Comparison of ENCODE assay signal across 8 cellular contexts in the genomic region with DNA sequence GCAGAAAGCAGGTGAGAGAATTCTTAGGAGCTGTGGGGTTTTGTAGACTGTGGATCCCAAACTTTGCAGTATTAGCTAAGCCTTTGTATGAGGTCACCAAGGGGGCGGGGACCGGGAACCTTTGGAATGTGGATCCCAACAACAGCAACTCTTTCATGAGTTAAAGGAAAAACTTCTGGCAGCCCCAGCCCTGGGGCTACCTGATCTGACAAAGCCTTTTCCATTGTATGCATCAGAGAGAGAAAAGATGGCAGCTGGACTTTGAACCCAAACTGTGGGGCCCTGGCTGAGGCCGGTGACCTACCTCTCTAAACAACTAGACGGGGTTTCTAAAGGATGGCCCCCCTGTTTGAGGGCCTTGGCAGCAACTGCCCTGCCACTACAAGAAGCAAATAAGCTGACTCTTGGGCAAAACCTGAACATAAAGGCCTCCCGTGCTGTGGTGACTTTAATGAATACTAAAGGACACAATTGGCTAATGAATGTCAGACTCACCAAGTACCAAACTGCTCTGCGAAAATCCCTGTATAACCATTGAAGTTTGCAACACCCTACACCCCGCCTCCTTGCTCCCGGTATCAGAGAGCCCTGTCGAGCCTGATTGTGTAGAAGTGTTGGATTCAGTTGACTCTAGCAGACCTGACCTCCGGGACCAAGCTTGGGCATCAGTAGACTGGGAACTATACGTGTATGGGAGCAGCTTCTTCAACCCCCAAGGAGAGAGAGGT.
DNase-seq lines count a peak whose midpoint lies in the region; ATAC-seq, FAIRE-seq and TF ChIP-seq lines count a peak whose summit lies in the region.
"Not testable (repeated sequence)": the region's sequence is repeated elsewhere in the genome, so short reads cannot be mapped to it uniquely, and the experiment has no call there.

No MANE protein-coding gene starts in this region.

- not testable (repeated sequence) for H3K4me1 ChIP-seq in Loucy (ENCODE audit: insufficient read depth, low read length, poor library complexity, severe bottlenecking); H1 (replicated peaks in 1 of 4; ENCODE audit: control insufficient read depth in 3 of 4, insufficient read depth in 4 of 4, low read length in 3 of 4)

- POLR2A ChIA-PET in H1 (lab: Charles Lee; ENCODE audit: partially characterized antibody) = not testable (repeated sequence)

- not testable (repeated sequence) for H3K23ac ChIP-seq in H1 (ENCODE audit: insufficient read length)

- H3K27ac ChIP-seq in H1 (ENCODE audit: low read depth, low read length) = not testable (repeated sequence)

- not testable (repeated sequence) for H3K18ac ChIP-seq in H1 (ENCODE audit: extremely low read depth, low read length)

- not testable (repeated sequence) for H3K27me3 ChIP-seq in Loucy (ENCODE audit: insufficient read depth, low read length, poor library complexity, severe bottlenecking); H1 (replicated peaks in 1 of 4; ENCODE audit: control insufficient read depth in 3 of 4, extremely low read depth in 1 of 4, insufficient read depth in 3 of 4, low read length in 3 of 4)

- not testable (repeated sequence) for H3K9me3 ChIP-seq in Loucy (ENCODE audit: insufficient read depth, low read depth, low read length); H1 (ENCODE audit: insufficient read depth in 2 of 2, low read depth in 1 of 2, low read length in 1 of 2)

- FAIRE-seq in H1 (lab: Jason Lieb, UNC) = not testable (repeated sequence)

- not testable (repeated sequence) for H4K20me1 ChIP-seq in Loucy (ENCODE audit: insufficient read depth, low read length, poor library complexity, severe bottlenecking); H1 (replicated peaks in 1 of 2; ENCODE audit: control insufficient read depth in 1 of 2, insufficient read depth in 2 of 2, low read length in 2 of 2)

- not testable (repeated sequence) for TF ChIP-seq CTCF in Loucy (conservative IDR thresholded peaks at IDR 0.05; ENCODE audit: low read length); H1 (IDR thresholded peaks at IDR 0.05; ENCODE audit: control extremely low read depth in 1 of 3, insufficient read depth in 1 of 3, low read depth in 1 of 3, low read length in 3 of 3); neural crest cell (conservative IDR thresholded peaks at IDR 0.05)

- not testable (repeated sequence) for H3K4ac ChIP-seq in H1 (replicated peaks; ENCODE audit: insufficient read length, low read depth, low read length)

- 94% methylated on average over 11 of the region's 11 CpGs; no CpG with 5 or more reads in 1 of the 2 experiments for WGBS in H1 (ENCODE audit: extremely low coverage in 1 of 2, insufficient coverage in 1 of 2, insufficient read length in 1 of 2, insufficient replicate concordance in 2 of 2, low coverage in 1 of 2, low lambda C conversion rate in 2 of 2, missing lambda C conversion rate in 1 of 2), 2 experiments

- not testable (repeated sequence) for H3K79me1 ChIP-seq in H1 (ENCODE audit: low read depth, low read length)

- not testable (repeated sequence) for H3K4me1 Mint-ChIP-seq in activated T-helper 1 cell treated with anti-CD3 and anti-CD28 coated beads, Interleukin-12 subunit alpha, Interleukin-12 subunit beta, Interleukin-2, Interleukin-4 antibody, amounts not matched to agents 30 ng/mL and 10 ng/mL and 1 ng/mL, durations not matched to agents 14 hours and 24 hours and 36 hours (ENCODE audit: low read depth)
- H3K4me1 Mint-ChIP-seq in neural crest cell = peaks cover 17% of the 10 kb centered on the region
- H3K4me1 Mint-ChIP-seq in stimulated activated naive CD8-positive, alpha-beta T cell treated with anti-CD3 and anti-CD28 coated beads, Interleukin-15, amount 100 ng/mL, for 72 hours = peaks cover 11% of the 10 kb centered on the region

- H2AK5ac ChIP-seq in H1 (ENCODE audit: low read depth, low read length) = not testable (repeated sequence)

- not testable (repeated sequence) for H2BK20ac ChIP-seq in H1 (ENCODE audit: low read length)

- TF ChIP-seq EP300 in H1 (IDR thresholded peaks at IDR 0.05; ENCODE audit: borderline replicate concordance in 1 of 2, low read depth in 2 of 2, low read length in 2 of 2) = not testable (repeated sequence)

- H3K9me3 Mint-ChIP-seq in activated T-helper 1 cell treated with anti-CD3 and anti-CD28 coated beads, Interleukin-12 subunit alpha, Interleukin-12 subunit beta, Interleukin-2, Interleukin-4 antibody, amounts not matched to agents 30 ng/mL and 10 ng/mL and 1 ng/mL, durations not matched to agents 14 hours and 24 hours and 36 hours; neural crest cell: not testable (repeated sequence)
- H3K9me3 Mint-ChIP-seq in stimulated activated naive CD8-positive, alpha-beta T cell treated with anti-CD3 and anti-CD28 coated beads, Interleukin-15, amount 100 ng/mL, for 72 hours = peaks cover 0 to 15% of the 10 kb centered on the region in 2 donors

- not testable (repeated sequence) for H2BK120ac ChIP-seq in H1 (replicated peaks; ENCODE audit: low read depth, low read length)

- not testable (repeated sequence) for ATAC-seq in stimulated activated naive CD8-positive, alpha-beta T cell treated with anti-CD3 and anti-CD28 coated beads, Interleukin-15, amount 100 ng/mL, for 72 hours

- H3K27me3 Mint-ChIP-seq in activated T-helper 1 cell treated with anti-CD3 and anti-CD28 coated beads, Interleukin-12 subunit alpha, Interleukin-12 subunit beta, Interleukin-2, Interleukin-4 antibody, amounts not matched to agents 30 ng/mL and 10 ng/mL and 1 ng/mL, durations not matched to agents 14 hours and 24 hours and 36 hours (ENCODE audit: insufficient read depth); neural crest cell (ENCODE audit: low read depth); stimulated activated naive CD8-positive, alpha-beta T cell treated with anti-CD3 and anti-CD28 coated beads, Interleukin-15, amount 100 ng/mL, for 72 hours: not testable (repeated sequence)

- not testable (repeated sequence) for H3K36me3 Mint-ChIP-seq in activated T-helper 1 cell treated with anti-CD3 and anti-CD28 coated beads, Interleukin-12 subunit alpha, Interleukin-12 subunit beta, Interleukin-2, Interleukin-4 antibody, amounts not matched to agents 30 ng/mL and 10 ng/mL and 1 ng/mL, durations not matched to agents 14 hours and 24 hours and 36 hours (ENCODE audit: low read depth); neural crest cell (ENCODE audit: low read depth)

- H2BK5ac ChIP-seq in H1 (ENCODE audit: low read depth, low read length) = not testable (repeated sequence)

- in situ Hi-C loops in SK-MEL-5 (cut with HindIII; ENCODE audit: low pct_unique_long_range_greater_than_20kb, low sequenced_read_pairs) = not testable (repeated sequence)

- not testable (repeated sequence) for H4K91ac ChIP-seq in H1 (replicated peaks; ENCODE audit: insufficient read length, low read length)

- H3K9ac ChIP-seq in Loucy (ENCODE audit: low read depth, low read length, poor library complexity, severe bottlenecking); H1 (replicated peaks in 1 of 4; ENCODE audit: extremely low read depth in 1 of 4, low read depth in 3 of 4, low read length in 3 of 4): not testable (repeated sequence)

- not testable (repeated sequence) for H3K4me3 Mint-ChIP-seq in activated T-helper 1 cell treated with anti-CD3 and anti-CD28 coated beads, Interleukin-12 subunit alpha, Interleukin-12 subunit beta, Interleukin-2, Interleukin-4 antibody, amounts not matched to agents 30 ng/mL and 10 ng/mL and 1 ng/mL, durations not matched to agents 14 hours and 24 hours and 36 hours; neural crest cell; stimulated activated naive CD8-positive, alpha-beta T cell treated with anti-CD3 and anti-CD28 coated beads, Interleukin-15, amount 100 ng/mL, for 72 hours

- not testable (repeated sequence) for H4K5ac ChIP-seq in H1 (ENCODE audit: insufficient read length, low read depth, low read length)

- H3K27ac Mint-ChIP-seq in activated T-helper 1 cell treated with anti-CD3 and anti-CD28 coated beads, Interleukin-12 subunit alpha, Interleukin-12 subunit beta, Interleukin-2, Interleukin-4 antibody, amounts not matched to agents 30 ng/mL and 10 ng/mL and 1 ng/mL, durations not matched to agents 14 hours and 24 hours and 36 hours = peak overlapping the region; percentile 55
- peak overlapping the region; percentile 35 for H3K27ac Mint-ChIP-seq in neural crest cell (ENCODE audit: unreplicated experiment)
- peak overlapping the region; percentile 13 to 67 for H3K27ac Mint-ChIP-seq in stimulated activated naive CD8-positive, alpha-beta T cell treated with anti-CD3 and anti-CD28 coated beads, Interleukin-15, amount 100 ng/mL, for 72 hours

- not testable (repeated sequence) for H3K4me2 ChIP-seq in Loucy (ENCODE audit: low read depth, low read length, poor library complexity, severe bottlenecking); H1 (ENCODE audit: insufficient read depth in 1 of 2, low read depth in 2 of 2, low read length in 2 of 2)

- not testable (repeated sequence) for H3F3A ChIP-seq in Loucy (ENCODE audit: low read depth)

- TF ChIP-seq POLR2A in H1 (IDR thresholded peaks at IDR 0.05; ENCODE audit: control extremely low read depth in 1 of 2, low read depth in 2 of 2, low read length in 2 of 2) = not testable (repeated sequence)

- not testable (repeated sequence) for TF ChIP-seq RAD21 in H1 (IDR thresholded peaks at IDR 0.05 in 1 of 2, conservative IDR thresholded peaks at IDR 0.05 in 1 of 2; ENCODE audit: low read depth in 2 of 2, low read length in 2 of 2)

- not testable (repeated sequence) for H2BK15ac ChIP-seq in H1 (ENCODE audit: low read length)

- intact Hi-C loops in activated T-helper 1 cell treated with anti-CD3 and anti-CD28 coated beads, Interleukin-12 subunit alpha, Interleukin-12 subunit beta, Interleukin-2, Interleukin-4 antibody, amounts not matched to agents 30 ng/mL and 10 ng/mL and 1 ng/mL, durations not matched to agents 14 hours and 24 hours and 36 hours (cut with micrococcal nuclease) = not testable (repeated sequence)

- H3K36me3 ChIP-seq in Loucy (ENCODE audit: insufficient read depth, low read length); H1 (ENCODE audit: control insufficient read depth in 2 of 4, insufficient read depth in 4 of 4, low read length in 3 of 4): not testable (repeated sequence)

- H3K79me2 ChIP-seq in Loucy (ENCODE audit: insufficient read depth, low read length); H1 (ENCODE audit: control insufficient read depth in 1 of 2, insufficient read depth in 2 of 2, low read length in 2 of 2): not testable (repeated sequence)

- not testable (repeated sequence) for H3K14ac ChIP-seq in H1 (ENCODE audit: insufficient read length)

- CTCF ChIA-PET in H1 (lab: Charles Lee; ENCODE audit: partially characterized antibody) = interaction anchor here (0.6 to 1.5 kb wide), 2 partner anchors 12 to 32 kb away, joined by 3 to 4 read pairs; no protein-coding TSS in a partner anchor

- not testable (repeated sequence) for H3K4me3 ChIP-seq in Loucy (ENCODE audit: low read length, poor library complexity, severe bottlenecking); H1 (ENCODE audit: extremely low read depth in 1 of 4, insufficient read depth in 2 of 4, low read depth in 3 of 4, low read length in 4 of 4)

- peak overlapping the region; percentile 63; the same call in 1 of the 2 replicates for H2AFZ ChIP-seq in Loucy (ENCODE audit: low read length)
- peak overlapping the region; percentile 96 for H2AFZ ChIP-seq in H1 (ENCODE audit: low read length)

- not testable (repeated sequence) for H4K8ac ChIP-seq in H1 (ENCODE audit: extremely low read depth, insufficient read depth, low read length)

- not testable (repeated sequence) for H3K23me2 ChIP-seq in H1 (ENCODE audit: low read depth, low read length)

- H2BK12ac ChIP-seq in H1 (ENCODE audit: low read depth, low read length) = not testable (repeated sequence)

- peak; percentile 60 for DNase-seq in ELF-1 (ENCODE audit: low read depth, low spot score)
- DNase-seq in SK-MEL-5 (ENCODE audit: low read depth, low spot score) = peak; percentile 16
- not testable (repeated sequence) for DNase-seq in activated T-helper 1 cell treated with anti-CD3 and anti-CD28 coated beads, Interleukin-12 subunit alpha, Interleukin-12 subunit beta, Interleukin-2, Interleukin-4 antibody, amounts not matched to agents 30 ng/mL and 10 ng/mL and 1 ng/mL, durations not matched to agents 14 hours and 24 hours and 36 hours (ENCODE audit: low spot score); H1 (ENCODE audit: low read depth in 1 of 2, low spot score in 2 of 2); stimulated activated naive CD8-positive, alpha-beta T cell treated with anti-CD3 and anti-CD28 coated beads, Interleukin-15, amount 100 ng/mL, for 72 hours
- peak; percentile 3 for DNase-seq in left kidney (ENCODE audit: low read depth, low spot score)
- DNase-seq in neural crest cell (ENCODE audit: low read depth, low spot score) = peak; percentile 12

- not testable (repeated sequence) for H3K9me2 ChIP-seq in Loucy (replicated peaks; ENCODE audit: low read depth, low read length)

- not testable (repeated sequence) for H3K56ac ChIP-seq in H1 (replicated peaks; ENCODE audit: insufficient read length, low read depth, low read length)
